ENCODE assay signal across 8 cellular contexts in the genomic region with DNA sequence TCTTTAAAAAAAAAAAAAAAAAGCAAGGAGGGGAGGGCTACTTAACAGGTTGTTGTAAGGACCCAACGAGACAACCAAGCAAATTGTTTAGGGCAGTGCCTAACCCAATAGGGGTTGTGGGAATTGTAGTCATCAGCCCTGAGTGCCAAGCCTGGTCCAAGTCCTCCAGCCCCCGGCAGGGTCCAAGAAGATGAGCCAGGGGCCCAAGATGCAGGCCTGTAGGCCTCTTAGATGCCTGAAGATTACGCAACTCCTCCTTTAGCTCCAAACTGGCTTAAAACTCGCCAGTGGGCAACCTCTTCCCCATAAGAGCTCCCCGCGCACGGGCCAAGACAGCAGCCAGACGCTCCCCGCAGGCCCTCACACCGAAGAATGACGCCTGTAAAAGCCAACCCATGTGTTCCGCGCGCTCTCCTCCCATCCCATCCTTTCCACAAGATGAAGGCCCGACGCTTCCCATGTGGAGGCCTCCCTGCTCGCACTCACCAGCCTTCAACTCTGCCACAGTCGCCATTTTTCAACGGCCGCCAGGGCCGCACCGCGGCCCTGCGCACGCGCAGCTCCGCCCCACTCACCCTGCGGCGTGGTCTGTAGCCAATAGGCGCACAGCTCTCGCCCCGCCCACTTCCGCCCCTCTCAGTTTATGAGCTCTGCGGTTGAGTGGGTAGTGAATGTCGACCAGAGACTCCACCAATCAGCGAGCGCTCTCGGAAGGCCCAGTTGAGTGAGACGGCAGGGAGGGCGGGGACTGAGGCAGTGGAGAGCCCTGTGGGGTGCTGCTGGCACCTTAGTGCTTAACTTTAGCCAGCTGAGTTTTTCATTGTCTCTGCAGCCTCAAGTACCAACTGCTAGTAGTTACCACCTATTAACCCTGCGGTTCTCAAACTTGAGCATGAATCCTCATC. TPM values are rescaled to one million over a fixed set of nuclear protein-coding genes. Genes with fewer than 3 reads are reported as not detected.
DNase-seq lines count a peak whose midpoint lies in the region; TF ChIP-seq lines count a peak whose summit lies in the region.

A gene with protein sequence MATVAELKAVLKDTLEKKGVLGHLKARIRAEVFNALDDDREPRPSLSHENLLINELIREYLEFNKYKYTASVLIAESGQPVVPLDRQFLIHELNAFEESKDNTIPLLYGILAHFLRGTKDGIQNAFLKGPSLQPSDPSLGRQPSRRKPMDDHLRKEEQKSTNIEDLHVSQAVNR (minus strand): TSS at position 532 of the 905 bp plus-strand sequence. CDS start 18 bp downstream, at position 514.

- CTCF ChIA-PET in activated naive CD4-positive, alpha-beta T cell treated with anti-CD3 and anti-CD28 coated beads, Interleukin-2, amount 10 ng/mL, durations not matched to agents 7 days and 5 days (lab: Charles Lee) = interaction anchor here (0.9 to 1.0 kb wide), 3 partner anchors 14 to 239 kb away, joined by 3 to 4 read pairs (median 3); no protein-coding TSS in a partner anchor

- peak within 1 kb of the TSS; percentile 99 for H3K4me3 Mint-ChIP-seq in HFFc6
- H3K4me3 Mint-ChIP-seq in activated naive CD4-positive, alpha-beta T cell treated with anti-CD3 and anti-CD28 coated beads, Interleukin-2, amount 10 ng/mL, durations not matched to agents 7 days and 5 days = peak within 1 kb of the TSS; percentile 97

- TF ChIP-seq CTCF in GM06990 (IDR thresholded peaks at IDR 0.05; ENCODE audit: insufficient read depth, low read length, poor library complexity, severe bottlenecking) (no peak), HFFc6 (IDR thresholded peaks at IDR 0.05) (0 out of 2 replicates have a peak, but pooled peaks have one; percentile 25), NB4 (IDR thresholded peaks at IDR 0.05; ENCODE audit: low read depth, low read length) (no peak)

- H3K9me3 Mint-ChIP-seq in HFFc6 = no peaks in the 10 kb centered on the region
- H3K9me3 Mint-ChIP-seq in activated naive CD4-positive, alpha-beta T cell treated with anti-CD3 and anti-CD28 coated beads, Interleukin-2, amount 10 ng/mL, durations not matched to agents 7 days and 5 days = no peaks in the 10 kb centered on the region

- H3K27me3 Mint-ChIP-seq in HFFc6 (ENCODE audit: insufficient read depth) = no peaks in the 10 kb centered on the region
- no peaks in the 10 kb centered on the region for H3K27me3 Mint-ChIP-seq in activated naive CD4-positive, alpha-beta T cell treated with anti-CD3 and anti-CD28 coated beads, Interleukin-2, amount 10 ng/mL, durations not matched to agents 7 days and 5 days

- no peaks in the 10 kb centered on the region for H3K27me3 ChIP-seq in GM06990 (replicated peaks; ENCODE audit: control insufficient read depth, insufficient read depth, low read length)

- H3K9ac ChIP-seq in SK-N-MC (ENCODE audit: insufficient read length) = peak within 1 kb of the TSS; percentile 97

- H3K9me3 ChIP-seq in SK-N-MC (ENCODE audit: low read depth, low read length) = no peaks in the 10 kb centered on the region

- H3K27ac ChIP-seq in SK-N-MC (peak within 1 kb of the TSS; percentile 82), temporal lobe (ENCODE audit: low read depth, low read length) (no peak within 1 kb of the TSS)

- H3K36me3 ChIP-seq in GM06990 (ENCODE audit: control insufficient read depth, insufficient read depth, low read length) = peaks cover under 1% of the 10 kb centered on the region
- peaks cover 12% of the 10 kb centered on the region for H3K36me3 ChIP-seq in SK-N-MC (ENCODE audit: insufficient read depth, low read length)

- peaks cover 35% of the 10 kb centered on the region for H3K4me1 Mint-ChIP-seq in HFFc6 (ENCODE audit: low read depth)
- peaks cover 36% of the 10 kb centered on the region for H3K4me1 Mint-ChIP-seq in activated naive CD4-positive, alpha-beta T cell treated with anti-CD3 and anti-CD28 coated beads, Interleukin-2, amount 10 ng/mL, durations not matched to agents 7 days and 5 days

- peak; percentile 98 for DNase-seq in GM06990 (ENCODE audit: extremely low read depth, insufficient read length)
- DNase-seq in HFFc6 = peak; percentile 99
- DNase-seq in NB4 (ENCODE audit: low read depth) = peak; percentile 99
- DNase-seq in SK-N-MC (ENCODE audit: low read depth, low spot score) = peak; percentile 97
- DNase-seq in activated naive CD4-positive, alpha-beta T cell treated with anti-CD3 and anti-CD28 coated beads, Interleukin-2, amount 10 ng/mL, durations not matched to agents 7 days and 5 days = peak; percentile 100
- peak; percentile 100 for DNase-seq in germinal center (ENCODE audit: low spot score)
- peak; percentile 99 for DNase-seq in occipital lobe (lab: John Stamatoyannopoulos, UW)

- H3K27ac Mint-ChIP-seq in HFFc6 = peak within 1 kb of the TSS; percentile 98
- H3K27ac Mint-ChIP-seq in activated naive CD4-positive, alpha-beta T cell treated with anti-CD3 and anti-CD28 coated beads, Interleukin-2, amount 10 ng/mL, durations not matched to agents 7 days and 5 days = peak within 1 kb of the TSS; percentile 96

- peaks cover 18% of the 10 kb centered on the region for H3K36me3 Mint-ChIP-seq in HFFc6 (ENCODE audit: low read depth)
- H3K36me3 Mint-ChIP-seq in activated naive CD4-positive, alpha-beta T cell treated with anti-CD3 and anti-CD28 coated beads, Interleukin-2, amount 10 ng/mL, durations not matched to agents 7 days and 5 days = peaks cover 13% of the 10 kb centered on the region

- TF ChIP-seq POLR2A in NB4 (IDR thresholded peaks at IDR 0.05; ENCODE audit: extremely low read depth, insufficient read length) = peak; percentile 88

- peak within 1 kb of the TSS; percentile 83 for H3K4me3 ChIP-seq in GM06990 (replicated peaks; ENCODE audit: low read depth, low read length)
- H3K4me3 ChIP-seq in NB4 (ENCODE audit: low read depth, low read length) = peak within 1 kb of the TSS; percentile 97
- peak within 1 kb of the TSS; percentile 95 for H3K4me3 ChIP-seq in SK-N-MC

RNA-seq across cellular contexts. Expression of the gene that starts here (rescaled TPM):
- total RNA-seq in HFFc6 (2021; fragmentation: NEBNext Ultra II Directional; extraction: Animal tissue kit (Norgen Biotek cat#: 25700)) = 10 to 100 TPM; 40.1 to 57.5 (median 49.4) TPM
- total RNA-seq in occipital lobe (38.2 TPM), temporal lobe (28.0 TPM)
